In the genomic region with DNA sequence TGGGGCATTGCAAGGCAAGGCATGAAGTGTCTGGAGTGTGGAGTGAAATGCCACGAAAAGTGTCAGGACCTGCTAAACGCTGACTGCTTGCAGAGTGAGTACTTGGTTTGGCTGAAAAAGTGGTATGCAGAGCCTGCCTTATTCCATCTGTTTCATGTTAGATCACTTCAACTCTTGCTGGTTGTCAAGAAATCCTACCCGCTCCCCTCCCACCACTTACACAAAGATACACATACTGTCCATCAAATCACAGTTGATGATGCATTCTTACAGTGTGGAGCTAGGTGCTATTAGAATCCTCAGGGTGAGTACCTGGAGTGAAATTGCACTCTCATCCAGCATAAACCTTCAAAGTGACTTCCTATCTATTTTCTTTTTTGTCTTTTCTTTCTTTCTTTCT, we compare ENCODE assay signal across 27 cellular contexts.
"Had no signal": no experiment of that assay in that cellular context is flagged by ENCODE, and none has a peak within 500 bp of the region (broad histone marks: within the 10 kb centered on the region; RNA-seq: fewer than 3 reads in every experiment).

No MANE protein-coding gene starts in this region.

- H3K4me1 ChIP-seq: colonic mucosa, esophagus muscularis mucosa, esophagus squamous epithelium, foreskin keratinocyte, gastrocnemius medialis, gastroesophageal sphincter, heart left ventricle, heart right ventricle had no signal

- H3K27me3 ChIP-seq: colonic mucosa, dorsolateral prefrontal cortex, esophagus muscularis mucosa, esophagus squamous epithelium, foreskin keratinocyte, gastrocnemius medialis, gastroesophageal sphincter, heart left ventricle, heart right ventricle had no signal

- H3K4me3 ChIP-seq: colonic mucosa, coronary artery, dorsolateral prefrontal cortex, esophagus muscularis mucosa, esophagus squamous epithelium, gastrocnemius medialis, gastroesophageal sphincter, heart left ventricle, heart right ventricle had no signal

- DNase-seq: colonic mucosa; cortex of kidney; dermis blood vessel endothelial cell; dorsolateral prefrontal cortex; effector CD4-positive, alpha-beta T cell; effector CD8-positive, alpha-beta T cell; effector memory CD4-positive, alpha-beta T cell; effector memory CD8-positive, alpha-beta T cell; endodermal cell; erythroblast; esophagus squamous epithelium; foreskin fibroblast; foreskin keratinocyte; foreskin melanocyte; gastrocnemius medialis; glutamatergic neuron; heart left ventricle; heart right ventricle had no signal

- ATAC-seq: effector memory CD8-positive, alpha-beta T cell; esophagus mucosa; foreskin keratinocyte; gastrocnemius medialis; gastroesophageal sphincter; heart left ventricle; heart right ventricle had no signal

- H3K9me3 ChIP-seq: colonic mucosa, esophagus muscularis mucosa, esophagus squamous epithelium, gastrocnemius medialis, gastroesophageal sphincter, heart left ventricle, heart right ventricle had no signal

- FAIRE-seq: colon, endometrium, endothelial cell of umbilical vein, frontal cortex had no signal

- H3K27ac ChIP-seq: colonic mucosa, coronary artery, dorsolateral prefrontal cortex, epithelial cell of prostate, esophagus muscularis mucosa, esophagus squamous epithelium, foreskin keratinocyte, gastrocnemius medialis, gastroesophageal sphincter, heart left ventricle, heart right ventricle had no signal

- H3K36me3 ChIP-seq: colonic mucosa, esophagus muscularis mucosa, esophagus squamous epithelium, gastrocnemius medialis, gastroesophageal sphincter, heart left ventricle, heart right ventricle had no signal
